Comparison of ENCODE assay signal across 29 cellular contexts in genomic region chr14:22262881-22263280, GRCh38.
"Had no signal": no experiment of that assay in that cellular context is flagged by ENCODE, and none has a peak within 500 bp of the region (broad histone marks: within the 10 kb centered on the region; RNA-seq: fewer than 3 reads in every experiment).

No MANE protein-coding gene starts in this region.

- H3K4me1 Mint-ChIP-seq: nephron had no signal

- H3K4me3 ChIP-seq: hepatocyte, left ventricle myocardium inferior, lung, pancreas, prostate gland, skin epidermis, stomach, suprapubic skin, thoracic aorta, tibial artery, uterus had no signal

- H3K4me3 Mint-ChIP-seq: naive thymus-derived CD8-positive, alpha-beta T cell; nephron; neural crest cell; stimulated activated naive B cell treated with anti-CD40 and anti-IgM and Interleukin-4, amounts not matched to agents 10 μg/mL and 1 μg/mL and 100 μg/mL, for 72 hours; type B pancreatic cell had no signal

- H3K79me2 ChIP-seq: hepatocyte had no signal

- H3K36me3 Mint-ChIP-seq: naive thymus-derived CD8-positive, alpha-beta T cell; stimulated activated naive B cell treated with anti-CD40 and anti-IgM and Interleukin-4, amounts not matched to agents 10 μg/mL and 1 μg/mL and 100 μg/mL, for 72 hours; type B pancreatic cell had no signal

- ATAC-seq: naive thymus-derived CD8-positive, alpha-beta T cell; pancreas; right cardiac atrium; sciatic nerve; stimulated activated naive B cell treated with anti-CD40 and anti-IgM and Interleukin-4, amounts not matched to agents 10 μg/mL and 1 μg/mL and 100 μg/mL, for 72 hours; stimulated activated naive CD8-positive, alpha-beta T cell treated with anti-CD3 and anti-CD28 coated beads, Interleukin-15, Interleukin-2, amounts not matched to agents 100 U/mL and 50 U/mL, for 24 hours had no signal

- H3K27ac Mint-ChIP-seq: naive thymus-derived CD8-positive, alpha-beta T cell; nephron; stimulated activated naive B cell treated with anti-CD40 and anti-IgM and Interleukin-4, amounts not matched to agents 10 μg/mL and 1 μg/mL and 100 μg/mL, for 72 hours; type B pancreatic cell had no signal

- H3K9me3 ChIP-seq: pancreas, prostate gland, stomach, suprapubic skin, thoracic aorta, tibial artery, uterus had no signal

- H3K4me1 ChIP-seq: pancreas, prostate gland, suprapubic skin, uterus had no signal

- H2AFZ ChIP-seq: hepatocyte had no signal

- H3K27ac ChIP-seq: hepatocyte, left ventricle myocardium inferior, pancreas, prostate gland, skin epidermis, stomach, suprapubic skin, thoracic aorta, uterus had no signal

- H3K36me3 ChIP-seq: left ventricle myocardium inferior, pancreas, prostate gland, stomach, suprapubic skin, thoracic aorta, tibial artery, uterus had no signal

- H3K27me3 ChIP-seq: hepatocyte, pancreas, stomach, suprapubic skin, tibial artery, uterus had no signal

- H3K9me3 Mint-ChIP-seq: naive thymus-derived CD8-positive, alpha-beta T cell; neural crest cell; stimulated activated naive B cell treated with anti-CD40 and anti-IgM and Interleukin-4, amounts not matched to agents 10 μg/mL and 1 μg/mL and 100 μg/mL, for 72 hours had no signal

- H3K27me3 Mint-ChIP-seq: naive thymus-derived CD8-positive, alpha-beta T cell had no signal

- H3K4me2 ChIP-seq: hepatocyte had no signal

- DNase-seq: islet precursor cell; left ventricle myocardium inferior; mesendoderm; midbrain; naive thymus-derived CD8-positive, alpha-beta T cell; nucleus accumbens; pancreas; posterior cingulate gyrus; retina; right cardiac atrium; stimulated activated CD4-positive, alpha-beta T cell treated with anti-CD3 and anti-CD28 coated beads, Interleukin-12 subunit alpha, Interleukin-12 subunit beta, amount 100 ng/mL, for 4 hours; stimulated activated CD4-positive, alpha-beta T cell treated with anti-CD3 and anti-CD28 coated beads, Interleukin-15, amount 100 ng/mL, for 24 hours; stimulated activated CD4-positive, alpha-beta T cell treated with anti-CD3 and anti-CD28 coated beads, Interleukin-2, amount 100 ng/mL, for 24 hours; stimulated activated CD4-positive, alpha-beta T cell treated with anti-CD3 and anti-CD28 coated beads, Interleukin-4, amount 100 ng/mL, for 1 hour; stimulated activated naive B cell treated with anti-CD40 and anti-IgM and Interleukin-4, amounts not matched to agents 10 μg/mL and 1 μg/mL and 100 μg/mL, for 72 hours; stimulated activated naive CD8-positive, alpha-beta T cell treated with anti-CD3 and anti-CD28 coated beads, Interleukin-15, Interleukin-2, amounts not matched to agents 100 U/mL and 50 U/mL, for 24 hours; stomach; tibial artery; uterus had no signal
